8 cellular contexts compared by ENCODE assay signal in the genomic region with DNA sequence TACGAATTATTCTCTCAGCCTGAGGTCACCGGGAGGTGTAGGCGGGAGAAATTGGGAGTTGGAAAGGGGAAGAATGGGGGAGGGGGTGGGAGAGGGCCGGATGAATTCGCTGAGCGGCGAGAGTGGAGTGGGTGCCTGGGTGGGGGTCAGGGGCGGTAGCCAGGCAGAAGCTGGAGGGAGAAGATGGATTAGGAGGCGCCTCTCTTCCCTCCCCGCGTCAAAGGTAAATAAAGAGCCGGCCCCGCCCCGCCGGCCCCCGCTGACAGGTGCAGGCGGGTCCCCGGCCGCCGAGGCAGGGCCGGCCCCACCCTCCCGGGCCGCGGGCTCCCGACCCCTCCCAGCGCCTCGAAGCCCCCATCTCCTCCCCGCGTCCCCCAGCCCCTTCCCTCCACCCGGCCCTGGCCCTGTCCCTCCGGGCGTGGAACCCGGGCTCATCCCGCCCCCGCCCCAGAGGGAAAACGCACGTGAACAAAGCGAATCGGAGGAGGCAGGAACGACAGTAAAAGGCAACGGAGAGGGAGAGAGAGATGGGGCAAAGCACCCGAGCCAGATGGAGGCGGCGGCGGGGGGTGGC. TPM values are rescaled to one million over a fixed set of nuclear protein-coding genes. Genes with fewer than 3 reads are reported as not detected.
DNase-seq lines count a peak whose midpoint lies in the region; ATAC-seq, FAIRE-seq and TF ChIP-seq lines count a peak whose summit lies in the region.

No MANE protein-coding gene starts in this region.

- H3K4me1 ChIP-seq in endothelial cell of umbilical vein (ENCODE audit: control insufficient read depth, extremely low read depth, insufficient read depth, low read length) = no peaks in the 10 kb centered on the region
- H3K4me1 ChIP-seq in ovary (ENCODE audit: insufficient read depth) = no peaks in the 10 kb centered on the region

- H3K36me3 ChIP-seq in endothelial cell of umbilical vein (ENCODE audit: control insufficient read depth in 2 of 2, extremely low read depth in 1 of 2, insufficient read depth in 2 of 2, low read length in 2 of 2) (no peaks in the 10 kb centered on the region), ovary (no peaks in the 10 kb centered on the region)

- H3K4me3 ChIP-seq in endothelial cell of umbilical vein (replicated peaks in 1 of 3; ENCODE audit: insufficient read depth in 1 of 3, low read depth in 1 of 3, low read length in 3 of 3) (peak overlapping the region in 2 of 3 experiments; percentile 45 to 51), ovary (peak overlapping the region; percentile 50)

- CTCF ChIA-PET in endothelial cell of umbilical vein (lab: Charles Lee) = no interaction called here

- H3K79me2 ChIP-seq in endothelial cell of umbilical vein (ENCODE audit: control insufficient read depth, insufficient read depth, low read length) = no peaks in the 10 kb centered on the region

- H3K4me2 ChIP-seq in endothelial cell of umbilical vein (ENCODE audit: insufficient read depth, low read length) = no peak overlapping the region

- DNase-seq in D341Med (ENCODE audit: low spot score) (peak; percentile 54), NCI-H2227 (lab: John Stamatoyannopoulos, UW; ENCODE audit: unreplicated experiment) (peak; percentile 39), endothelial cell of umbilical vein (ENCODE audit: low read depth, low spot score) (no peak), ovary (no peak), activated gamma-delta T cell (lab: John Stamatoyannopoulos, UW) (no peak), dedifferentiated amniotic fluid mesenchymal stem cell (ENCODE audit: extremely low spot score) (no peak)
- DNase-seq in stimulated activated CD4-positive, alpha-beta T cell treated with anti-CD3 and anti-CD28 coated beads, Interleukin-2, amount 100 ng/mL, for 24 hours = no peak

- H3K9me3 ChIP-seq in endothelial cell of umbilical vein (replicated peaks; ENCODE audit: control insufficient read depth, insufficient read depth, low read length) (no peaks in the 10 kb centered on the region), ovary (no peaks in the 10 kb centered on the region)

- intact Hi-C loops in endothelial cell of umbilical vein (cut with micrococcal nuclease) = loop anchor here (2.0 to 5.0 kb wide), 2 partner anchors 17 to 54 kb away; no protein-coding TSS in a partner anchor
- intact Hi-C loops in ovary (cut with DNase I) = no loop called here

- no peak for FAIRE-seq in endothelial cell of umbilical vein (lab: Jason Lieb, UNC)

- no peak overlapping the region for H3K27ac ChIP-seq in endothelial cell of umbilical vein (ENCODE audit: insufficient read depth, low read depth, low read length)
- H3K27ac ChIP-seq in ovary = no peak overlapping the region

- H3K9me1 ChIP-seq in endothelial cell of umbilical vein (replicated peaks; ENCODE audit: control insufficient read depth, extremely low read depth, insufficient read depth, low read length) = no peaks in the 10 kb centered on the region

- POLR2A ChIA-PET in endothelial cell of umbilical vein (lab: Charles Lee) = no interaction called here

- WGBS in ovary, 3 donors = 2% methylated on average over 43 to 45 of the region's 45 CpGs

- peaks cover 26 to 42% of the 10 kb centered on the region in 2 experiments for H3K27me3 ChIP-seq in endothelial cell of umbilical vein (ENCODE audit: control insufficient read depth in 2 of 2, insufficient read depth in 2 of 2, low read length in 2 of 2)
- no peaks in the 10 kb centered on the region for H3K27me3 ChIP-seq in ovary

- no TSS peak for BruUV-seq in endothelial cell of umbilical vein (replicated peaks; lab: Mats Ljungman, UMichigan)

- TF ChIP-seq EP300 in ovary (IDR thresholded peaks at IDR 0.05) = no peak

- TF ChIP-seq CTCF in endothelial cell of umbilical vein (IDR thresholded peaks at IDR 0.05; ENCODE audit: extremely low read depth in 1 of 2, insufficient read depth in 1 of 2, low read depth in 1 of 2, low read length in 2 of 2) (no peak), ovary (IDR thresholded peaks at IDR 0.05) (no peak)

- TF ChIP-seq POLR2A in endothelial cell of umbilical vein (IDR thresholded peaks at IDR 0.05; ENCODE audit: low read depth, low read length) (no peak), ovary (IDR thresholded peaks at IDR 0.05) (no peak)

- dilution Hi-C loops in endothelial cell of umbilical vein (cut with MboI; ENCODE audit: extremely low pct_ligation_motif_present, low sequenced_read_pairs) = no loop called here

- no peaks in the 10 kb centered on the region for H4K20me1 ChIP-seq in endothelial cell of umbilical vein (replicated peaks; ENCODE audit: control insufficient read depth, extremely low read depth, insufficient read depth, low read length)

- no peak for ATAC-seq in GM19395 (IDR thresholded peaks at IDR 0.05; ENCODE audit: unreplicated experiment)

- H2AFZ ChIP-seq in endothelial cell of umbilical vein (ENCODE audit: low read depth, low read length) = peak overlapping the region; percentile 91

- H3K9ac ChIP-seq in endothelial cell of umbilical vein (replicated peaks; ENCODE audit: extremely low read depth, insufficient read depth, low read length) = no peak overlapping the region

TF ChIP-seq in endothelial cell of umbilical vein, 7 proteins besides CTCF, POLR2A, EP300 and RAD21:
- TF ChIP-seq GATA2 (IDR thresholded peaks at IDR 0.05; ENCODE audit: insufficient read depth, insufficient read length, low read depth, low read length) (no peak), EZH2 (IDR thresholded peaks at IDR 0.05; ENCODE audit: borderline replicate concordance, low read depth, low read length, severe bottlenecking) (no peak), POLR2AphosphoS5 (IDR thresholded peaks at IDR 0.05; ENCODE audit: insufficient read depth, low read depth, low read length) (no peak), MYC (IDR thresholded peaks at IDR 0.05; ENCODE audit: low read depth, low read length) (no peak), FOS (IDR thresholded peaks at IDR 0.05; ENCODE audit: borderline replicate concordance, insufficient read depth, low read length) (no peak), JUN (IDR thresholded peaks at IDR 0.05; ENCODE audit: borderline replicate concordance, insufficient read depth, insufficient read length, low read depth) (no peak), MAX (IDR thresholded peaks at IDR 0.05; ENCODE audit: insufficient read depth, insufficient read length) (no peak)

RNA-seq across cellular contexts. Expression of gene FAM131B, which starts 0.9 kb away (rescaled TPM):
- total RNA-seq in endothelial cell of umbilical vein (1.4 and 1.6 TPM in 2 replicates), ovary (under 1 TPM; 0.34 to 0.99 (median 0.79) TPM)
- polyA plus RNA-seq in endothelial cell of umbilical vein (1.6 and 1.8 TPM in 2 replicates), ovary (under 1 TPM; 0.29 to 0.83 TPM)
- 1.7 TPM in 2 replicates for polyA plus RNA-seq in endothelial cell of umbilical vein (2011; cell fraction: cytosol; rRNA removed)
- polyA plus RNA-seq in endothelial cell of umbilical vein (2011; cell fraction: nucleus; rRNA removed) = 1.8 and 2.2 TPM in 2 replicates
- polyA plus RNA-seq in endothelial cell of umbilical vein (2012) = 1.6 and 2.2 TPM in 2 replicates
- 4.4 and 5.9 TPM in 2 replicates for polyA minus RNA-seq in endothelial cell of umbilical vein
- not detected for polyA minus RNA-seq in endothelial cell of umbilical vein (2011; cell fraction: cytosol; rRNA and poly(A)+ RNA removed)
- polyA minus RNA-seq in endothelial cell of umbilical vein (2011; cell fraction: nucleus; rRNA and poly(A)+ RNA removed) = 0.77 and 0.82 TPM in 2 replicates

RNA-seq across cellular contexts. Expression of gene ZYX, which starts 19.5 kb away (rescaled TPM):
- 533 and 545 TPM in 2 replicates for total RNA-seq in endothelial cell of umbilical vein
- 196 TPM in 2 replicates for polyA plus RNA-seq in endothelial cell of umbilical vein
- polyA plus RNA-seq in endothelial cell of umbilical vein (2011; cell fraction: cytosol; rRNA removed) = 195 and 222 TPM in 2 replicates
- 305 and 333 TPM in 2 replicates for polyA plus RNA-seq in endothelial cell of umbilical vein (2011; cell fraction: nucleus; rRNA removed)
- 533 and 564 TPM in 2 replicates for polyA plus RNA-seq in endothelial cell of umbilical vein (2012)
- 116 and 124 TPM in 2 replicates for polyA minus RNA-seq in endothelial cell of umbilical vein
- polyA minus RNA-seq in endothelial cell of umbilical vein (2011; cell fraction: cytosol; rRNA and poly(A)+ RNA removed) = 57.7 TPM
- 105 and 154 TPM in 2 replicates for polyA minus RNA-seq in endothelial cell of umbilical vein (2011; cell fraction: nucleus; rRNA and poly(A)+ RNA removed)
- total RNA-seq in ovary = 100 to 1,000 TPM in 5 of 7 donors, 10 to 100 TPM in 2; 44.2 to 282 (median 195) TPM
- 100 to 1,000 TPM in 1 of 2 donors, 10 to 100 TPM in 1; 91.8 to 109 TPM for polyA plus RNA-seq in ovary

RNA-seq across cellular contexts. Expression of gene CLCN1, which starts 45.7 kb away (rescaled TPM):
- total RNA-seq in endothelial cell of umbilical vein (not detected in 2 replicates), ovary (under 1 TPM in 1 of 7 donors, not detected in 6; 0.10 TPM)
- polyA plus RNA-seq in endothelial cell of umbilical vein (not detected in 2 replicates), ovary (not detected)
- polyA plus RNA-seq in endothelial cell of umbilical vein (2011; cell fraction: cytosol; rRNA removed) = not detected in 2 replicates
- polyA plus RNA-seq in endothelial cell of umbilical vein (2011; cell fraction: nucleus; rRNA removed) = not detected in 2 replicates
- polyA plus RNA-seq in endothelial cell of umbilical vein (2012) = not detected in 2 replicates
- not detected in 2 replicates for polyA minus RNA-seq in endothelial cell of umbilical vein
- not detected for polyA minus RNA-seq in endothelial cell of umbilical vein (2011; cell fraction: cytosol; rRNA and poly(A)+ RNA removed)
- polyA minus RNA-seq in endothelial cell of umbilical vein (2011; cell fraction: nucleus; rRNA and poly(A)+ RNA removed) = not detected in 2 replicates

RNA-seq across cellular contexts. Expression of gene EPHA1, which starts 47.0 kb away (rescaled TPM):
- total RNA-seq in endothelial cell of umbilical vein (not detected in 2 replicates), ovary (10 to 100 TPM in 1 of 7 donors, 1 to 10 TPM in 4, under 1 TPM in 1, not detected in 1; 0.40 to 21.3 (median 2.6) TPM)
- polyA plus RNA-seq in endothelial cell of umbilical vein (0.06 and 0.07 TPM in 2 replicates), ovary (under 1 TPM; 0.21 to 0.45 TPM)
- 0.01 TPM in 1 of 2 replicates, not detected in the other for polyA plus RNA-seq in endothelial cell of umbilical vein (2011; cell fraction: cytosol; rRNA removed)
- 0.03 and 0.50 TPM in 2 replicates for polyA plus RNA-seq in endothelial cell of umbilical vein (2011; cell fraction: nucleus; rRNA removed)
- polyA plus RNA-seq in endothelial cell of umbilical vein (2012) = 4.1 and 5.5 TPM in 2 replicates
- polyA minus RNA-seq in endothelial cell of umbilical vein = not detected in 2 replicates
- not detected for polyA minus RNA-seq in endothelial cell of umbilical vein (2011; cell fraction: cytosol; rRNA and poly(A)+ RNA removed)
- polyA minus RNA-seq in endothelial cell of umbilical vein (2011; cell fraction: nucleus; rRNA and poly(A)+ RNA removed) = not detected in 2 replicates

Comparison
In these comparisons a context has a peak if more than half of its experiments do, and no peak if none do; other contexts are left out.
1. DNase-seq: peak in D341Med (single experiment) and NCI-H2227 (single experiment); none in endothelial cell of umbilical vein (single experiment), ovary (0 of 5), stimulated activated CD4-positive, alpha-beta T cell treated with anti-CD3 and anti-CD28 coated beads, Interleukin-2, amount 100 ng/mL, for 24 hours (0 of 2), activated gamma-delta T cell (single experiment) and dedifferentiated amniotic fluid mesenchymal stem cell (single experiment).